ENCODE assay signal across 9 cellular contexts in genomic region chr11:58788355-58789023, GRCh38. TPM values are rescaled to one million over a fixed set of nuclear protein-coding genes. Genes with fewer than 3 reads are reported as not detected.
DNase-seq lines count a peak whose midpoint lies in the region; ATAC-seq and TF ChIP-seq lines count a peak whose summit lies in the region.
"Had no signal": no experiment of that assay in that cellular context is flagged by ENCODE, and none has a peak within 500 bp of the region (broad histone marks: within the 10 kb centered on the region; RNA-seq: fewer than 3 reads in every experiment).

No MANE protein-coding gene starts in this region.

- no peak overlapping the region for H3K4me2 ChIP-seq in fibroblast of lung (ENCODE audit: extremely low read depth, insufficient read depth, low read length)

- ATAC-seq in GM19463 (IDR thresholded peaks at IDR 0.05; ENCODE audit: unreplicated experiment) (peak; percentile 91), HG03439 (IDR thresholded peaks at IDR 0.05; ENCODE audit: unreplicated experiment) (peak; percentile 99)

- no peak overlapping the region for H3K27ac ChIP-seq in fibroblast of lung (ENCODE audit: insufficient read depth, low read length)
- H3K27ac ChIP-seq: thoracic aorta had no signal

- no peaks in the 10 kb centered on the region for H3K27me3 ChIP-seq in fibroblast of lung (ENCODE audit: control insufficient read depth, insufficient read depth, low read length)

- no peaks in the 10 kb centered on the region for H3K4me1 ChIP-seq in fibroblast of lung (ENCODE audit: control insufficient read depth, extremely low read depth, insufficient read depth, low read length)

- no peak overlapping the region for H2AFZ ChIP-seq in fibroblast of lung (ENCODE audit: low read length)

- H3K36me3 ChIP-seq in fibroblast of lung (ENCODE audit: control insufficient read depth, insufficient read depth, low read length), result no peaks in the 10 kb centered on the region
- H3K36me3 ChIP-seq: thoracic aorta had no signal

- H3K9me3 ChIP-seq in fibroblast of lung (ENCODE audit: control insufficient read depth, insufficient read depth, low read depth, low read length), result no peaks in the 10 kb centered on the region
- H3K9me3 ChIP-seq: thoracic aorta had no signal

- H4K20me1 ChIP-seq in fibroblast of lung (ENCODE audit: control insufficient read depth, extremely low read depth, insufficient read depth, low read length), result no peaks in the 10 kb centered on the region

- DNase-seq in DMS53 (lab: John Stamatoyannopoulos, UW), result peak; percentile 78
- peak; percentile 25 to 81 for DNase-seq in NCI-H526 (lab: John Stamatoyannopoulos, UW)
- DNase-seq in activated CD4-positive, alpha-beta T cell treated with anti-CD3 and anti-CD28 coated beads, Interleukin-2, amount 50 U/mL, for 48 hours, result peak; percentile 22 to 34
- peak; percentile 38 for DNase-seq in fibroblast of lung (ENCODE audit: low read depth in 2 of 2)
- DNase-seq in nucleus accumbens (lab: John Stamatoyannopoulos, UW), result peak in 30 of 56 donors; percentile 0 to 39 (median 6)
- no peak for DNase-seq in OCI-M2 (lab: John Stamatoyannopoulos, UW; ENCODE audit: unreplicated experiment)

- peak; percentile 66 to 74 for TF ChIP-seq CTCF in fibroblast of lung (conservative IDR thresholded peaks at IDR 0.05 in 1 of 2, IDR thresholded peaks at IDR 0.05 in 1 of 2; ENCODE audit: low read depth in 1 of 2, low read length in 2 of 2)

- no peaks in the 10 kb centered on the region for H3K79me2 ChIP-seq in fibroblast of lung (ENCODE audit: control insufficient read depth, insufficient read depth, low read length)

- no peak overlapping the region for H3K4me3 ChIP-seq in fibroblast of lung (replicated peaks in 1 of 4; ENCODE audit: control extremely low read depth in 1 of 4, insufficient read depth in 1 of 4, low read depth in 3 of 4, low read length in 4 of 4)
- H3K4me3 ChIP-seq: thoracic aorta had no signal

- no peak overlapping the region for H3K9ac ChIP-seq in fibroblast of lung (ENCODE audit: insufficient read depth, low read length)

RNA-seq across cellular contexts. Expression of gene GLYATL2, which starts 56.0 kb away (rescaled TPM):
- 0.26 and 1.3 TPM in 2 replicates for total RNA-seq in fibroblast of lung
- 1.2 and 2.0 TPM in 2 replicates for polyA plus RNA-seq in fibroblast of lung
- 0.53 and 1.8 TPM in 2 replicates for polyA plus RNA-seq in fibroblast of lung (2012)
- not detected in 2 replicates for polyA minus RNA-seq in fibroblast of lung (ENCODE audit: low replicate concordance)
- total RNA-seq: thoracic aorta had no signal

RNA-seq across cellular contexts. Expression of gene GLYAT, which starts 56.7 kb away (rescaled TPM):
- total RNA-seq in fibroblast of lung, result not detected in 2 replicates
- not detected in 2 replicates for polyA plus RNA-seq in fibroblast of lung
- not detected in 2 replicates for polyA plus RNA-seq in fibroblast of lung (2012)
- not detected in 2 replicates for polyA minus RNA-seq in fibroblast of lung (ENCODE audit: low replicate concordance)
- total RNA-seq: thoracic aorta had no signal
